In the genomic region with DNA sequence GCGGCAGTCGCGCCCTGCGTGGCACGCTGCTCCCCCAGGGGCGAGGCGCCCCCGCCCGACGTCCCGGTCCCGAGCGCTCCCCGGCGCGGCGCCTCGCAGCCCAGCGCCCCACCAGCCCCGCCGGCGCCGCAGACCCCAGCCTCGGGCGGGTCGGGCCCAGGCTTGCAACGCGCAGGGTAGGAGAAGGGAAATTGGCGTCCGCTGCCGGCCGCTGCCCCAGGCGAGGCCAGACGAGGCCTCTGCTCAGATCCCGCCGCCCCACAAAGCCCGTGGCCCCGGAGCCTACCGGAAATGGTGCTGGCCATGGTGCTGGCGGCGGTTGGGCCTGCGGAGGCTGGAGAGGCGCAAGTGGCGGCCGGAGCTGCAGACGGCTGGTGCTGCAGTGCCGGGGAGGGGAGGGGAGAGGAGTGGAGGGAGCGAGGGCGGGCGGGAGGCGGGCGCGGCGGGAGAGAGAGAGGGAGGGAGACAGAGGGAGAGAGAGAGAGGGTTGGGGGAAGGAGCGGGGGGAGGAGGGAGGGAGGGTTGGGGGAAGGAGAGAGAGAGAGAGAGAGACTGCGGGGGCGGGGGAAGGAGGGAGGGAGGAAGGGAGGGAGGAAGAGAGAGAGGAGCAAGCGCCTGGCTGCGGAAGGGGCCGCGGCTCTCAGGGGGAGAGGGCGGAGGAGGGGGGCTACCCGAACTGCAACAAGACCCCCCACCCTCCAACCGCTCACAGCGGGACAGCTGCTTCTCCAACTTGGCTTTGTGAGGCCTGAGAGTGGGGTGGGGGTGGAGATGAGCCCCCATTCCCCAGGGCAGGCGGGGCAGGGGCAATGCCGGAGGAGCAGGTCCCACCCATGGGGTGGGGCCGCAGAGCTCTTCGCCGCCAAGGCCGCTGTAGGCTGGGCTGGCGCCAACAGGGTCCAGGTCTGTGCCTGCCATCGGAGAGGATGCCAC, we compare ENCODE assay signal across 8 cellular contexts. TPM values are rescaled to one million over a fixed set of nuclear protein-coding genes. Genes with fewer than 3 reads are reported as not detected.
DNase-seq lines count a peak whose midpoint lies in the region; ATAC-seq and TF ChIP-seq lines count a peak whose summit lies in the region.

TSS of gene STMN3 (minus strand) at position 384 of the 933 bp plus-strand sequence. CDS start at position 305, 79 bp downstream.

- no peaks in the 10 kb centered on the region for H3K79me2 ChIP-seq in Karpas-422 (ENCODE audit: low read length)

- H3K4me3 ChIP-seq in adrenal gland = peak within 1 kb of the TSS in 2 of 4 donors; percentile 29 to 89
- H3K4me3 ChIP-seq in thyroid gland (replicated peaks in 1 of 3) = peak within 1 kb of the TSS; percentile 32 to 71 (median 65)
- H3K4me3 ChIP-seq in Karpas-422 (ENCODE audit: low read length) = no peak within 1 kb of the TSS

- no peak within 1 kb of the TSS for H3K9ac ChIP-seq in Karpas-422 (ENCODE audit: low read length)

- no peaks in the 10 kb centered on the region for H4K20me1 ChIP-seq in Karpas-422 (ENCODE audit: insufficient read depth, low read depth, low read length)

- no peaks in the 10 kb centered on the region for H3K36me3 ChIP-seq in adrenal gland (replicated peaks in 1 of 2)
- no peaks in the 10 kb centered on the region for H3K36me3 ChIP-seq in thyroid gland
- H3K36me3 ChIP-seq in Karpas-422 (ENCODE audit: insufficient read depth, low read length) = no peaks in the 10 kb centered on the region

- ATAC-seq in Right ventricle myocardium superior (ENCODE audit: poor library complexity) = peak; percentile 75

- H3K4me2 ChIP-seq in Karpas-422 (ENCODE audit: low read depth, low read length, poor library complexity, severe bottlenecking) = no peak within 1 kb of the TSS

- H3K27me3 ChIP-seq in adrenal gland (no peaks in the 10 kb centered on the region), thyroid gland (no peaks in the 10 kb centered on the region), Karpas-422 (ENCODE audit: low read length) (no peaks in the 10 kb centered on the region)

- H3K4me1 ChIP-seq in adrenal gland (replicated peaks in 1 of 2) (peaks cover 23 to 33% of the 10 kb centered on the region in 2 donors), thyroid gland (peaks cover 19 to 32% of the 10 kb centered on the region in 2 donors), Karpas-422 (ENCODE audit: low read length) (peaks cover 9% of the 10 kb centered on the region)

- H2AFZ ChIP-seq in Karpas-422 (ENCODE audit: low read length) = no peak within 1 kb of the TSS

- no peaks in the 10 kb centered on the region for H3K9me3 ChIP-seq in adrenal gland (replicated peaks in 1 of 3)
- no peaks in the 10 kb centered on the region for H3K9me3 ChIP-seq in thyroid gland
- H3K9me3 ChIP-seq in Karpas-422 (ENCODE audit: low read length) = no peaks in the 10 kb centered on the region

- H3K27ac ChIP-seq in adrenal gland = peak within 1 kb of the TSS in 3 of 5 donors; percentile 52 to 84 (median 77)
- H3K27ac ChIP-seq in thyroid gland = peak within 1 kb of the TSS; percentile 30 to 74 (median 65)
- no peak within 1 kb of the TSS for H3K27ac ChIP-seq in Karpas-422 (ENCODE audit: low read length)

- WGBS in adrenal gland, 4 donors = 1 to 2% (median 1%) methylated on average over 13 to 72 of the region's 73 CpGs
- WGBS in thyroid gland, 2 donors = 0% methylated on average over 9 to 16 of the region's 73 CpGs

- DNase-seq in EH (ENCODE audit: low read depth) = peak; percentile 88
- peak; percentile 71 for DNase-seq in NCI-H128 (lab: John Stamatoyannopoulos, UW; ENCODE audit: unreplicated experiment)
- DNase-seq in SW480 (ENCODE audit: low spot score) = peak; percentile 91
- peak; percentile 93 to 97 (median 95) for DNase-seq in adrenal gland
- peak; percentile 92 for DNase-seq in Right ventricle myocardium superior
- DNase-seq in non-pigmented ciliary epithelial cell (ENCODE audit: low read depth) = peak; percentile 62
- DNase-seq in thyroid gland = peak; percentile 96
- DNase-seq in Karpas-422 = no peak

- TF ChIP-seq CTCF in adrenal gland (IDR thresholded peaks at IDR 0.05) (no peak), thyroid gland (IDR thresholded peaks at IDR 0.05) (no peak)

- H3K9me2 ChIP-seq in Karpas-422 (replicated peaks; ENCODE audit: insufficient read depth, low read length) = no peaks in the 10 kb centered on the region

- intact Hi-C loops in adrenal gland (cut with DNase I) = no loop called here
- intact Hi-C loops in Right ventricle myocardium superior (cut with DNase I) = no loop called here
- intact Hi-C loops in thyroid gland (cut with DNase I) = no loop called here

- TF ChIP-seq POLR2A in adrenal gland (IDR thresholded peaks at IDR 0.05) = peak; percentile 62 to 77
- TF ChIP-seq POLR2A in thyroid gland (IDR thresholded peaks at IDR 0.05) = peak in 1 of 2 donors; percentile 53

RNA-seq across cellular contexts. Expression of gene STMN3, which starts in this region (rescaled TPM):
- 10 to 100 TPM; 29.2 to 85.0 (median 52.1) TPM for total RNA-seq in adrenal gland
- polyA plus RNA-seq in adrenal gland = 100 to 1,000 TPM in 1 of 3 donors, 10 to 100 TPM in 2; 34.5 to 109 (median 72.3) TPM
- 4.3 TPM for total RNA-seq in Right ventricle myocardium superior
- 10 to 100 TPM; 53.7 to 84.0 (median 66.1) TPM for total RNA-seq in thyroid gland
- total RNA-seq in Karpas-422 (2014; rRNA removed; shearing (Covaris generic); ENCODE audit: low replicate concordance) = 1.4 and 4.1 TPM in 2 replicates
